ENCODE assay signal across 39 cellular contexts in genomic region chr6:152450519-152450918, GRCh38.
"Had no signal": no experiment of that assay in that cellular context is flagged by ENCODE, and none has a peak within 500 bp of the region (broad histone marks: within the 10 kb centered on the region; RNA-seq: fewer than 3 reads in every experiment).

No MANE protein-coding gene starts in this region.

- H3K9me3 ChIP-seq: adrenal gland, ascending aorta, body of pancreas, breast epithelium had no signal

- FAIRE-seq: astrocyte, bronchial epithelial cell had no signal

- H3K4me3 Mint-ChIP-seq: activated naive CD4-positive, alpha-beta T cell treated with anti-CD3 and anti-CD28 coated beads for 36 hours; activated naive CD4-positive, alpha-beta T cell treated with anti-CD3 and anti-CD28 coated beads, Interleukin-2, amount 10 ng/mL, durations not matched to agents 7 days and 5 days; activated naive CD4-positive, alpha-beta T cell treated with anti-CD3 and anti-CD28 coated beads, Interleukin-2, amount 50 U/mL, for 24 hours; activated naive CD8-positive, alpha-beta T cell; activated naive CD8-positive, alpha-beta T cell treated with anti-CD3 and anti-CD28 coated beads, Interleukin-2, amount 10 ng/mL, durations not matched to agents 7 days and 5 days; activated naive CD8-positive, alpha-beta T cell treated with anti-CD3 and anti-CD28 coated beads, Interleukin-2, amount 50 U/mL, for 24 hours; activated T-cell treated with anti-CD3 and anti-CD28 coated beads, Interleukin-2, amount 50 U/mL, for 24 hours; activated T-cell treated with anti-CD3 and anti-CD28 coated beads, Interleukin-2, amount 50 U/mL, for 4 hours; activated T-cell treated with anti-CD3 and anti-CD28 coated beads, Interleukin-2, amount 50 U/mL, for 72 hours; activated T-helper 1 cell treated with anti-CD3 and anti-CD28 coated beads, Interleukin-12 subunit alpha, Interleukin-12 subunit beta, Interleukin-2, Interleukin-4 antibody, amounts not matched to agents 30 ng/mL and 10 ng/mL and 1 ng/mL, durations not matched to agents 14 hours and 24 hours and 36 hours; activated T-helper 17 cell treated with anti-CD3 and anti-CD28 coated beads, Interleukin-2, amount 50 U/mL, for 72 hours; brain; central memory CD8-positive, alpha-beta T cell had no signal

- H3K27me3 ChIP-seq: adrenal gland, ascending aorta, body of pancreas, brain microvascular endothelial cell, breast epithelium, cardiac muscle cell had no signal

- H3K27ac ChIP-seq: adrenal gland, ascending aorta, body of pancreas, brain microvascular endothelial cell, breast epithelium, cardiac muscle cell had no signal

- H3K4me1 ChIP-seq: adrenal gland, ascending aorta, body of pancreas, breast epithelium had no signal

- H3K4me1 Mint-ChIP-seq: activated naive CD4-positive, alpha-beta T cell treated with anti-CD3 and anti-CD28 coated beads, Interleukin-2, amount 10 ng/mL, durations not matched to agents 7 days and 5 days; activated naive CD4-positive, alpha-beta T cell treated with anti-CD3 and anti-CD28 coated beads, Interleukin-2, amount 50 U/mL, for 24 hours; activated naive CD8-positive, alpha-beta T cell treated with anti-CD3 and anti-CD28 coated beads, Interleukin-2, amount 10 ng/mL, durations not matched to agents 7 days and 5 days; activated naive CD8-positive, alpha-beta T cell treated with anti-CD3 and anti-CD28 coated beads, Interleukin-2, amount 50 U/mL, for 24 hours; activated T-helper 17 cell treated with anti-CD3 and anti-CD28 coated beads, Interleukin-2, amount 50 U/mL, for 72 hours; brain; central memory CD8-positive, alpha-beta T cell had no signal

- ATAC-seq: activated naive CD4-positive, alpha-beta T cell treated with anti-CD3 and anti-CD28 coated beads, Interleukin-2, amount 50 U/mL, for 72 hours; activated naive CD8-positive, alpha-beta T cell treated with anti-CD3 and anti-CD28 coated beads, Interleukin-2, amount 50 U/mL, for 24 hours; activated T-cell treated with anti-CD3 and anti-CD28 coated beads, Interleukin-2, amount 50 U/mL, for 4 hours; activated T-cell treated with anti-CD3 and anti-CD28 coated beads, Interleukin-2, amount 50 U/mL, for 72 hours; activated T-helper 17 cell treated with anti-CD3 and anti-CD28 coated beads, Interleukin-2, amount 50 U/mL, for 72 hours; body of pancreas had no signal

- H3K9me3 Mint-ChIP-seq: activated naive CD4-positive, alpha-beta T cell treated with anti-CD3 and anti-CD28 coated beads, Interleukin-2, amount 50 U/mL, for 24 hours; activated naive CD4-positive, alpha-beta T cell treated with anti-CD3 and anti-CD28 coated beads, Interleukin-2, amount 50 U/mL, for 72 hours; activated naive CD8-positive, alpha-beta T cell treated with anti-CD3 and anti-CD28 coated beads, Interleukin-2, amount 10 ng/mL, durations not matched to agents 7 days and 5 days; activated T-cell treated with anti-CD3 and anti-CD28 coated beads, Interleukin-2, amount 50 U/mL, for 4 hours; activated T-helper 17 cell treated with anti-CD3 and anti-CD28 coated beads, Interleukin-2, amount 50 U/mL, for 72 hours; brain; central memory CD8-positive, alpha-beta T cell had no signal

- H3K36me3 Mint-ChIP-seq: activated naive CD4-positive, alpha-beta T cell treated with anti-CD3 and anti-CD28 coated beads, Interleukin-2, amount 10 ng/mL, durations not matched to agents 7 days and 5 days; activated naive CD4-positive, alpha-beta T cell treated with anti-CD3 and anti-CD28 coated beads, Interleukin-2, amount 50 U/mL, for 24 hours; activated naive CD4-positive, alpha-beta T cell treated with anti-CD3 and anti-CD28 coated beads, Interleukin-2, amount 50 U/mL, for 72 hours; activated naive CD8-positive, alpha-beta T cell; activated naive CD8-positive, alpha-beta T cell treated with anti-CD3 and anti-CD28 coated beads, Interleukin-2, amount 10 ng/mL, durations not matched to agents 7 days and 5 days had no signal

- H3K36me3 ChIP-seq: adrenal gland, ascending aorta, brain microvascular endothelial cell, breast epithelium, cardiac muscle cell had no signal

- H3K27ac Mint-ChIP-seq: activated naive CD4-positive, alpha-beta T cell treated with anti-CD3 and anti-CD28 coated beads for 36 hours; activated naive CD4-positive, alpha-beta T cell treated with anti-CD3 and anti-CD28 coated beads, Interleukin-2, amount 10 ng/mL, durations not matched to agents 7 days and 5 days; activated naive CD4-positive, alpha-beta T cell treated with anti-CD3 and anti-CD28 coated beads, Interleukin-2, amount 50 U/mL, for 24 hours; activated naive CD4-positive, alpha-beta T cell treated with anti-CD3 and anti-CD28 coated beads, Interleukin-2, amount 50 U/mL, for 72 hours; activated naive CD8-positive, alpha-beta T cell; activated naive CD8-positive, alpha-beta T cell treated with anti-CD3 and anti-CD28 coated beads, Interleukin-2, amount 10 ng/mL, durations not matched to agents 7 days and 5 days; activated naive CD8-positive, alpha-beta T cell treated with anti-CD3 and anti-CD28 coated beads, Interleukin-2, amount 50 U/mL, for 24 hours; activated T-cell treated with anti-CD3 and anti-CD28 coated beads, Interleukin-2, amount 50 U/mL, for 24 hours; activated T-cell treated with anti-CD3 and anti-CD28 coated beads, Interleukin-2, amount 50 U/mL, for 72 hours; activated T-helper 1 cell treated with anti-CD3 and anti-CD28 coated beads, Interleukin-12 subunit alpha, Interleukin-12 subunit beta, Interleukin-2, Interleukin-4 antibody, amounts not matched to agents 30 ng/mL and 10 ng/mL and 1 ng/mL, durations not matched to agents 14 hours and 24 hours and 36 hours; activated T-helper 17 cell treated with anti-CD3 and anti-CD28 coated beads, Interleukin-2, amount 50 U/mL, for 72 hours; activated T-helper 2 cell treated with anti-CD3 and anti-CD28 coated beads, Interferon-gamma antibody, Interleukin-2, Interleukin-4, amounts not matched to agents 10 μg/mL and 5 μg/mL and 100 μg/mL, durations not matched to agents 14 hours and 24 hours and 36 hours; brain had no signal

- DNase-seq: activated effector memory CD4-positive, alpha-beta T cell treated with anti-CD3 and anti-CD28 coated beads, Interleukin-2, amount 50 U/mL, for 16 hours; activated effector memory CD4-positive, alpha-beta T cell treated with Interleukin-2 at 50 U/mL for 16 hours; activated gamma-delta T cell; activated gamma-delta T cell treated with Interleukin-2 at 50 U/mL for 16 hours; activated naive CD4-positive, alpha-beta T cell; activated naive CD4-positive, alpha-beta T cell treated with anti-CD3 and anti-CD28 coated beads for 36 hours; activated naive CD4-positive, alpha-beta T cell treated with anti-CD3 and anti-CD28 coated beads, Interleukin-2, amount 10 ng/mL, durations not matched to agents 7 days and 5 days; activated naive CD4-positive, alpha-beta T cell treated with anti-CD3 and anti-CD28 coated beads, Interleukin-2, amount 50 U/mL, for 16 hours; activated naive CD4-positive, alpha-beta T cell treated with Interleukin-2 at 50 U/mL for 16 hours; activated naive CD8-positive, alpha-beta T cell treated with anti-CD3 and anti-CD28 coated beads, Interleukin-2, amount 10 ng/mL, durations not matched to agents 7 days and 5 days; activated naive CD8-positive, alpha-beta T cell treated with anti-CD3 and anti-CD28 coated beads, Interleukin-2, amount 50 U/mL, for 24 hours; activated T-cell treated with anti-CD3 and anti-CD28 coated beads, Interleukin-2, amount 50 U/mL, for 1 hour; activated T-cell treated with anti-CD3 and anti-CD28 coated beads, Interleukin-2, amount 50 U/mL, for 24 hours; activated T-cell treated with anti-CD3 and anti-CD28 coated beads, Interleukin-2, amount 50 U/mL, for 4 hours; activated T-cell treated with anti-CD3 and anti-CD28 coated beads, Interleukin-2, amount 50 U/mL, for 48 hours; activated T-cell treated with anti-CD3 and anti-CD28 coated beads, Interleukin-2, amount 50 U/mL, for 72 hours; adrenal gland; amniotic stem cell; amygdala; anterior cingulate cortex; aorta; body of pancreas; brain microvascular endothelial cell; caudate nucleus; central memory CD4-positive, alpha-beta T cell; cerebellar nuclear complex had no signal

- H3K27me3 Mint-ChIP-seq: activated naive CD8-positive, alpha-beta T cell treated with anti-CD3 and anti-CD28 coated beads, Interleukin-2, amount 10 ng/mL, durations not matched to agents 7 days and 5 days; central memory CD8-positive, alpha-beta T cell had no signal

- H3K4me3 ChIP-seq: adrenal gland, ascending aorta, body of pancreas, breast epithelium, cardiac muscle cell had no signal
